1 cellular context compared by ENCODE assay signal in the genomic region with DNA sequence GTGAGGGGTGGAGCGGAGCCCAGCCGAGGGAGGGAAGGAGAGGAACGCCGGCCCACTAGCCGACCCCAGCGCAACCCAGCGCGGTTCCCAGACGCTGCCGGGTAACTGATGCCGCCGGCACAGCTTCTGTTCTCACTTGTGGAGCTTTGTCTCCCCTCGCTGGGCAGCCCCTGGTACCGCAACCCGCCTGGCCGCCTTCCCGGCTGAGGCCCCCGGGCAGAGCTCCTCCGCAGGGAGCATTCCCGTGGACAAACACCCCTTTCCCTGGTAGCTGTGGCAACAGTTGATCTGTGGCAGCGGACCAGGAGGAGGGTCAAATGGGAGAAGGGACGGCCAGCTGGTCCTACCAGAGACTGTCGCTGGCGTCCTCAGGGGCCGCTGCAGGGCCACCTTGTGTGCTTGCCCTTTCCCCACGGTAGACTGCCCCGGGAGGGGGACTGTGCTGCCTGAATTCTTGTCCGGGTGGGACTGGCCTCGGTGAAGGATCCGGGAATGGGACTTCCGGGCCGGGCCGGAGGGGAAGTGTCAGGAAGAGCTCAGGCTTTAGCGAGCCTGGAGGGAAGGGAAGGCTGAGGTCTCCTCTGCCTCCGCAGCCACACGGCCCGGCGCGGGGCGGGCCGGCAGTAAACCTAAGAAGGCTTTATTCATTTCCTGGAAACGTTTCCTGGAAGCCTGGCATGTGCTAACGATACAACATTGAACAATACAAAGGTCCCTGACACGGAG.
TF ChIP-seq lines count a peak whose summit lies in the region.

No MANE protein-coding gene starts in this region.

TF ChIP-seq in H1, 55 proteins besides CTCF, POLR2A, EP300 and RAD21:
- TF ChIP-seq NRF1 (IDR thresholded peaks at IDR 0.05; ENCODE audit: low read depth, low read length) (no peak), TEAD4 (IDR thresholded peaks at IDR 0.05; ENCODE audit: low read depth, low read length) (peak; percentile 3; the same call in 1 of the 2 replicates), BRCA1 (IDR thresholded peaks at IDR 0.05; ENCODE audit: low read depth, low read length) (no peak), PHF8 (conservative IDR thresholded peaks at IDR 0.05; ENCODE audit: low read depth, low read length) (peak; percentile 63; the same call in 1 of the 2 replicates), SP4 (IDR thresholded peaks at IDR 0.05; ENCODE audit: low read length) (peak; percentile 66; the same call in 1 of the 2 replicates), KDM5A (IDR thresholded peaks at IDR 0.05; ENCODE audit: low read length) (peak; percentile 70; the same call in 1 of the 2 replicates), MAFK (IDR thresholded peaks at IDR 0.05; ENCODE audit: low read depth, low read length) (no peak), CTBP2 (IDR thresholded peaks at IDR 0.05; ENCODE audit: borderline replicate concordance, insufficient read depth, insufficient read length, low read length) (no peak), RFX5 (IDR thresholded peaks at IDR 0.05; ENCODE audit: borderline replicate concordance, low read depth, low read length) (0 out of 2 replicates have a peak, but pooled peaks have one; percentile 7), HDAC2 (IDR thresholded peaks at IDR 0.05; ENCODE audit: borderline replicate concordance in 1 of 2, low read depth in 2 of 2, low read length in 2 of 2) (peak; percentile 23 to 64; a peak in 1 of 4 replicates), CREB1 (IDR thresholded peaks at IDR 0.05) (no peak), RBBP5 (IDR thresholded peaks at IDR 0.05; ENCODE audit: borderline replicate concordance, low read depth, low read length) (no peak), TAF1 (IDR thresholded peaks at IDR 0.05; ENCODE audit: low read depth, low read length) (peak; percentile 67), SP1 (IDR thresholded peaks at IDR 0.05; ENCODE audit: low read depth, low read length) (0 out of 2 replicates have a peak, but pooled peaks have one; percentile 18), YY1 (IDR thresholded peaks at IDR 0.05; ENCODE audit: low read depth, low read length) (no peak), GABPA (IDR thresholded peaks at IDR 0.05; ENCODE audit: borderline replicate concordance, insufficient read depth, low read length) (peak; percentile 95), POLR2AphosphoS5 (IDR thresholded peaks at IDR 0.05; ENCODE audit: low read depth, low read length) (no peak), TBP (IDR thresholded peaks at IDR 0.05; ENCODE audit: low read depth, low read length) (peak; percentile 80; the same call in 1 of the 2 replicates), JUN (IDR thresholded peaks at IDR 0.05; ENCODE audit: low read depth, low read length) (no peak), KDM4A (IDR thresholded peaks at IDR 0.05; ENCODE audit: low read depth, low read length, severe bottlenecking) (peak; percentile 59), RNF2 (IDR thresholded peaks at IDR 0.05; ENCODE audit: borderline replicate concordance, low read depth, low read length, missing control alignments, poor library complexity, severe bottlenecking) (no peak), SIN3A (conservative IDR thresholded peaks at IDR 0.05 in 1 of 2, IDR thresholded peaks at IDR 0.05 in 1 of 2; ENCODE audit: low read depth in 1 of 2, low read length in 2 of 2) (peak; percentile 10 to 54; a peak in 1 of 4 replicates), TAF7 (optimal IDR thresholded peaks at IDR 0.05; ENCODE audit: borderline replicate concordance, low read depth, low read length) (no peak), POU5F1 (IDR thresholded peaks at IDR 0.05; ENCODE audit: low read depth, low read length) (no peak), JUND (IDR thresholded peaks at IDR 0.05; ENCODE audit: low read length) (0 out of 2 replicates have a peak, but pooled peaks have one; percentile 17)
- TF ChIP-seq, protein P1, sequence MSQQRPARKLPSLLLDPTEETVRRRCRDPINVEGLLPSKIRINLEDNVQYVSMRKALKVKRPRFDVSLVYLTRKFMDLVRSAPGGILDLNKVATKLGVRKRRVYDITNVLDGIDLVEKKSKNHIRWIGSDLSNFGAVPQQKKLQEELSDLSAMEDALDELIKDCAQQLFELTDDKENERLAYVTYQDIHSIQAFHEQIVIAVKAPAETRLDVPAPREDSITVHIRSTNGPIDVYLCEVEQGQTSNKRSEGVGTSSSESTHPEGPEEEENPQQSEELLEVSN (IDR thresholded peaks at IDR 0.05), result no peak
- TF ChIP-seq, protein P2, sequence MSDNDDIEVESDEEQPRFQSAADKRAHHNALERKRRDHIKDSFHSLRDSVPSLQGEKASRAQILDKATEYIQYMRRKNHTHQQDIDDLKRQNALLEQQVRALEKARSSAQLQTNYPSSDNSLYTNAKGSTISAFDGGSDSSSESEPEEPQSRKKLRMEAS (IDR thresholded peaks at IDR 0.05), result peak; percentile 58; the same call in 1 of the 2 replicates
- TF ChIP-seq, protein P3, sequence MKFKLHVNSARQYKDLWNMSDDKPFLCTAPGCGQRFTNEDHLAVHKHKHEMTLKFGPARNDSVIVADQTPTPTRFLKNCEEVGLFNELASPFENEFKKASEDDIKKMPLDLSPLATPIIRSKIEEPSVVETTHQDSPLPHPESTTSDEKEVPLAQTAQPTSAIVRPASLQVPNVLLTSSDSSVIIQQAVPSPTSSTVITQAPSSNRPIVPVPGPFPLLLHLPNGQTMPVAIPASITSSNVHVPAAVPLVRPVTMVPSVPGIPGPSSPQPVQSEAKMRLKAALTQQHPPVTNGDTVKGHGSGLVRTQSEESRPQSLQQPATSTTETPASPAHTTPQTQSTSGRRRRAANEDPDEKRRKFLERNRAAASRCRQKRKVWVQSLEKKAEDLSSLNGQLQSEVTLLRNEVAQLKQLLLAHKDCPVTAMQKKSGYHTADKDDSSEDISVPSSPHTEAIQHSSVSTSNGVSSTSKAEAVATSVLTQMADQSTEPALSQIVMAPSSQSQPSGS (IDR thresholded peaks at IDR 0.05; ENCODE audit: low read length), result peak; percentile 39; the same call in 1 of the 2 replicates
